In the genomic region with DNA sequence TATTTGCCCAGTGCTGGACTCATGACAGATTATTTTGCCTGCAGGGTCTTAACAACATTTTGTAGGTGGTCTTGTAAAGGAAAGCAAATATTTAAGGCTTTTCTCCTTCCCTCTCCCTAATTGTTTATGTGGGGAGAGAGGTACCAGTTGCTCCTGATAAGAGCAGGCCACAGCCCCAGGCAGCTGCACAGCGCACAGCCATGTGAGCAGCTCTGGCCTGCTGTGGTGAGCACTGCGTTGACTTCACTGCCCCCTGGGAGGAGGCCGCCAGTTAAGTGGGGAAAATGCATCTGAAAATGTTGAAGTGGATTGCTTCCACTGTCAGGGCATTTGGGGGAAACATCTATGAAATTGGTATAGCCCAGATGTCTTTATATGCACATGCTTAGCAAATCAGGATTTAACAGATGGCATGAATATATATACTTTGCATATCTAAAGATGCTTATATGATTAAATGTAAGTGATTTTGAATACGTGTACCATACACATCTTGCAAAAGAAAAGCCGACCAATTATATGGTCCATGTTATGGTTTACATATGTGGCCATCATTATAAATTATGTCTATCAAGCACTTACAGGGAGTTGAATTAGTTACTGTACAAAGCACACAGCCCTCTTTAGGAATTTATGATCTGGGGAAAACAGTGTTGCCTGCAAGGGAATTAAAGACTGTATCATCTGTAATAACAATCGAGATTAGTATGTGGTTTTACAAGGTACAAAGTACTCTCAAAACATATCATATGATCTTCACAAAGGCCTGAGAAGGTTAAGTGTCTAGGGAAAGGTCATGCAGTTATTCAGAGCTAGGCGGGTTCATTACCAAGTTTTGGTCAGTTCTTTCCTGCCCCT, we compare ENCODE assay signal across 1 cellular context.
TF ChIP-seq lines count a peak whose summit lies in the region.

No MANE protein-coding gene starts in this region.

TF ChIP-seq in GM23338, 12 proteins besides CTCF, POLR2A, EP300 and RAD21 (continued from another document):
- TF ChIP-seq ZNF462 (CRISPR knock-in tag; IDR thresholded peaks at IDR 0.05), result no peak
